In the genomic region with DNA sequence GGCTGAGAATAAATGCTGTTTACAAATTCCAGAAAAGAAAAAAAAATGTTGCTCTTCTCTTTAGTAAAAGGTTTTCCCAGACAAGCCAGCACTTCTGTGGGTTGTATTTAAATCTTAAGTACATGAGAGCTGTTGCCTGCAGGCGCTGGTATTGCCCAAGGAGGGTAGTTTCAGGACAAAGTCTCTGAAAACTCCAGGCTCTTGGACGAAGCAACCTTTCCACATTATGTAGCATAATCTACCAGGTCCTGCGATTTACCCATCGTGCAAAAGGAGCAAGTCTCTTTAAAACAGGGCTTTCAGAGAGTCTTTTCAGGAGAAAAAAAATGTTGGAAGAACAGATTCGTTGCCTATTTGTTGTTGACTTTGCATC, we compare ENCODE assay signal across 9 cellular contexts.
A peak's percentile ranks its signal among the peaks of the same experiment; 100 is the strongest.
DNase-seq lines count a peak whose midpoint lies in the region; ATAC-seq and TF ChIP-seq lines count a peak whose summit lies in the region.
"Had no signal": no experiment of that assay in that cellular context is flagged by ENCODE, and none has a peak within 500 bp of the region (broad histone marks: within the 10 kb centered on the region; RNA-seq: fewer than 3 reads in every experiment).

No MANE protein-coding gene starts in this region.

- H2BK120ac ChIP-seq in neuronal stem cell (ENCODE audit: low read depth, low read length) = no peak overlapping the region

- in situ Hi-C loops in KBM-7 (cut with MboI; ENCODE audit: low pct_unique_long_range_greater_than_20kb, low sequenced_read_pairs) = no loop called here

- WGBS in neuronal stem cell (ENCODE audit: extremely low coverage in 2 of 2, insufficient read length in 2 of 2, insufficient replicate concordance in 1 of 2), 2 donors = no CpG with 5 or more reads among the region's 5 CpGs

- H3K27ac ChIP-seq in neuronal stem cell (replicated peaks; ENCODE audit: low read length) = no peak overlapping the region
- H3K27ac ChIP-seq: brain microvascular endothelial cell had no signal

- peaks cover 2% of the 10 kb centered on the region for H3K36me3 Mint-ChIP-seq in brain

- peaks cover 0 to 5% (median 3%) of the 10 kb centered on the region in 5 experiments for H3K9me3 Mint-ChIP-seq in brain

- H3K23ac ChIP-seq in neuronal stem cell (ENCODE audit: low read depth, low read length, poor library complexity) = no peak overlapping the region

- H3K9ac ChIP-seq in neuronal stem cell (ENCODE audit: low read depth, low read length, poor library complexity) = no peak overlapping the region

- H2BK15ac ChIP-seq in neuronal stem cell (ENCODE audit: low read length) = no peak overlapping the region

- H2BK12ac ChIP-seq in neuronal stem cell (ENCODE audit: low read length) = no peak overlapping the region

- H3K79me1 ChIP-seq in neuronal stem cell (ENCODE audit: low read depth, low read length) = no peaks in the 10 kb centered on the region

- peak overlapping the region; percentile 87 for H3K4me2 ChIP-seq in neuronal stem cell (ENCODE audit: insufficient read depth, low read length, poor library complexity, severe bottlenecking)

- no peak overlapping the region for H3K4me3 ChIP-seq in neuronal stem cell (ENCODE audit: low read length in 2 of 2)

- no peak overlapping the region for H3K14ac ChIP-seq in neuronal stem cell (ENCODE audit: low read length)

- peak overlapping the region; percentile 91 to 99 (median 95) for H3K4me3 Mint-ChIP-seq in brain

- no peak overlapping the region for H3K18ac ChIP-seq in neuronal stem cell (ENCODE audit: low read length)

- H3K4ac ChIP-seq in neuronal stem cell (ENCODE audit: low read length) = no peak overlapping the region

- TF ChIP-seq CTCF in brain (conservative IDR thresholded peaks at IDR 0.05) = peak; percentile 6 to 17

- peak overlapping the region in 4 of 5 experiments; percentile 38 to 95 (median 83) for H3K27ac Mint-ChIP-seq in brain

- H3K27me3 Mint-ChIP-seq in brain = peaks cover 24% of the 10 kb centered on the region

- no peaks in the 10 kb centered on the region for H3K9me3 ChIP-seq in neuronal stem cell (replicated peaks in 1 of 2; ENCODE audit: control insufficient read depth in 2 of 2, insufficient read depth in 1 of 2, low read depth in 1 of 2, low read length in 2 of 2)

- H2AFZ ChIP-seq in neuronal stem cell (ENCODE audit: low read length) = no peak overlapping the region

- H2AK5ac ChIP-seq in neuronal stem cell (ENCODE audit: low read depth, low read length) = no peak overlapping the region

- peaks cover 15% of the 10 kb centered on the region for H3K4me1 Mint-ChIP-seq in brain

- no peak for DNase-seq in neuronal stem cell (ENCODE audit: low spot score)
- DNase-seq in KG1 (lab: John Stamatoyannopoulos, UW) = no peak
- DNase-seq in OCI-M1 (lab: John Stamatoyannopoulos, UW) = no peak
- DNase-seq in stimulated activated naive CD8-positive, alpha-beta T cell treated with anti-CD3 and anti-CD28 coated beads, Interleukin-15, Interleukin-2, amounts not matched to agents 100 U/mL and 50 U/mL, for 24 hours = no peak
- DNase-seq in KBM-7 = no peak

- ATAC-seq in GM18907 (IDR thresholded peaks at IDR 0.05; ENCODE audit: unreplicated experiment) (peak; percentile 20), HG02852 (IDR thresholded peaks at IDR 0.05; ENCODE audit: unreplicated experiment) (peak; percentile 9)
- ATAC-seq in stimulated activated naive CD8-positive, alpha-beta T cell treated with anti-CD3 and anti-CD28 coated beads, Interleukin-15, Interleukin-2, amounts not matched to agents 100 U/mL and 50 U/mL, for 24 hours = no peak

- H3K27me3 ChIP-seq in neuronal stem cell (ENCODE audit: control insufficient read depth in 3 of 3, insufficient read depth in 3 of 3, low read depth in 1 of 3, low read length in 3 of 3) = peaks cover 0 to 18% (median 3%) of the 10 kb centered on the region in 3 experiments
- H3K27me3 ChIP-seq: brain microvascular endothelial cell had no signal

- no peak overlapping the region for H4K91ac ChIP-seq in neuronal stem cell (ENCODE audit: low read depth, low read length, poor library complexity)

- H3K4me1 ChIP-seq in neuronal stem cell (ENCODE audit: control insufficient read depth in 2 of 2, insufficient read depth in 1 of 2, low read depth in 1 of 2, low read length in 2 of 2) = no peaks in the 10 kb centered on the region

- no peaks in the 10 kb centered on the region for H3K36me3 ChIP-seq in neuronal stem cell (replicated peaks in 1 of 2; ENCODE audit: control insufficient read depth in 2 of 2, insufficient read depth in 2 of 2, low read length in 2 of 2)
- H3K36me3 ChIP-seq: brain microvascular endothelial cell had no signal

- H2BK5ac ChIP-seq in neuronal stem cell (ENCODE audit: low read length) = no peak overlapping the region

- H4K8ac ChIP-seq in neuronal stem cell (ENCODE audit: low read depth, low read length) = no peak overlapping the region
